8 cellular contexts compared by ENCODE assay signal in the genomic region with DNA sequence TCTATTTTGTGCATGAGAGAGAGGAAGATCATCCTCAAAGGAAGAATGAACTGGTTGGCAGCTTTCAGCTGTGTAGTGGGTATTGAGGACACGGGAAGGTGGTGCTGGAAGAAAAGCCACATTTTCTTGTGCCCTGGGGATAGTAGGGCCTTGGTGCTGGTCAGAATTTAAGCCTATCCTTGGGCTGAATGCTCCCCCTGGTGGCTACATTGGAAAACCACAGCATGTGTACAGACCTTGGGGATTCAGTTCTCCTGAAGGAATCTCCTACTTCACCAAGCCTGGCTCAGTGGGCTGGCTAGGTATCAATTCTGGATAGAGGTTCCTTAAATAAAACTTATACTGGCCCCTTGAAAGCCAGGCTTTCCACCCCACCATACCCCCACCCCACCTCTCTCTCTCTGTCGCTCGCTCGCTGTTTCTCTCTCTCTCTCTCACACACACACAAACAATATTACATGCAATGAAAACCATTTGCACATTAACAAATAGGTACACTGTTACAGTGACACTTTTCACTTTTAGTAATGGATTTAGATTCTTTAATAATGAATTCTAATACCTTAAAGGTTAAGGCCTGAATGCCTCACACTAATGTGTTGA. TPM values are rescaled to one million over a fixed set of nuclear protein-coding genes. Genes with fewer than 3 reads are reported as not detected.
DNase-seq lines count a peak whose midpoint lies in the region; ATAC-seq and TF ChIP-seq lines count a peak whose summit lies in the region.

No MANE protein-coding gene starts in this region.

- no peak overlapping the region for H3K27ac Mint-ChIP-seq in activated CD4-positive, alpha-beta T cell treated with anti-CD3 and anti-CD28 coated beads for 36 hours
- no peak overlapping the region for H3K27ac Mint-ChIP-seq in type B pancreatic cell

- H3K9me3 Mint-ChIP-seq in activated CD4-positive, alpha-beta T cell treated with anti-CD3 and anti-CD28 coated beads for 36 hours (ENCODE audit: low read depth), result no peaks in the 10 kb centered on the region
- H3K9me3 Mint-ChIP-seq in type B pancreatic cell, result no peaks in the 10 kb centered on the region

- H3K4me3 Mint-ChIP-seq in activated CD4-positive, alpha-beta T cell treated with anti-CD3 and anti-CD28 coated beads for 36 hours, result no peak overlapping the region
- no peak overlapping the region for H3K4me3 Mint-ChIP-seq in type B pancreatic cell

- intact Hi-C loops in activated CD4-positive, alpha-beta T cell treated with anti-CD3 and anti-CD28 coated beads for 36 hours (cut with DNase I, micrococcal nuclease), result loop anchor here (1.0 to 10.0 kb wide), 4 partner anchors 176 to 1194 kb away; partner anchors contain the start of gene OR51V1 (in 1 of the 2)

- POLR2A ChIA-PET in activated CD4-positive, alpha-beta T cell treated with anti-CD3 and anti-CD28 coated beads for 36 hours (lab: Charles Lee), result no interaction called here

- no peaks in the 10 kb centered on the region for H3K27me3 Mint-ChIP-seq in activated CD4-positive, alpha-beta T cell treated with anti-CD3 and anti-CD28 coated beads for 36 hours
- H3K27me3 Mint-ChIP-seq in type B pancreatic cell, result no peaks in the 10 kb centered on the region

- CTCF ChIA-PET in activated CD4-positive, alpha-beta T cell treated with anti-CD3 and anti-CD28 coated beads for 36 hours (lab: Charles Lee), result interaction anchor here (1.0 to 1.1 kb wide), 2 partner anchors 91 to 745 kb away, joined by 3 read pairs; no protein-coding TSS in a partner anchor

- DNase-seq in activated CD4-positive, alpha-beta T cell treated with anti-CD3 and anti-CD28 coated beads for 36 hours, result peak; percentile 54
- DNase-seq in activated CD4-positive, alpha-beta T cell treated with anti-CD3 and anti-CD28 coated beads for 1 hour, result no peak
- DNase-seq in SK-N-DZ (ENCODE audit: low spot score), result peak; percentile 50
- DNase-seq in dedifferentiated amniotic fluid mesenchymal stem cell (ENCODE audit: extremely low spot score), result peak; percentile 60
- peak; percentile 71 to 76 for DNase-seq in lung microvascular endothelial cell (ENCODE audit: low read depth in 2 of 2)
- no peak for DNase-seq in type B pancreatic cell (ENCODE audit: extremely low spot score, unreplicated experiment)

- H3K36me3 Mint-ChIP-seq in activated CD4-positive, alpha-beta T cell treated with anti-CD3 and anti-CD28 coated beads for 36 hours (ENCODE audit: low read depth), result no peaks in the 10 kb centered on the region
- no peaks in the 10 kb centered on the region for H3K36me3 Mint-ChIP-seq in type B pancreatic cell

- H3K4me1 Mint-ChIP-seq in activated CD4-positive, alpha-beta T cell treated with anti-CD3 and anti-CD28 coated beads for 36 hours, result no peaks in the 10 kb centered on the region
- no peaks in the 10 kb centered on the region for H3K4me1 Mint-ChIP-seq in type B pancreatic cell (ENCODE audit: unreplicated experiment)

- ATAC-seq in activated CD4-positive, alpha-beta T cell treated with anti-CD3 and anti-CD28 coated beads for 36 hours, result peak; percentile 55
- peak; percentile 92 for ATAC-seq in GM21723 (IDR thresholded peaks at IDR 0.05; ENCODE audit: unreplicated experiment)

- peak; percentile 83 for TF ChIP-seq RAD21 in Ishikawa (IDR thresholded peaks at IDR 0.05; ENCODE audit: low read depth)

- TF ChIP-seq EP300 in Ishikawa (IDR thresholded peaks at IDR 0.05; ENCODE audit: borderline replicate concordance), result no peak

- TF ChIP-seq CTCF in type B pancreatic cell (conservative IDR thresholded peaks at IDR 0.05), result peak; percentile 84

TF ChIP-seq in Ishikawa, 13 proteins besides CTCF, POLR2A, EP300 and RAD21:
- no peak for TF ChIP-seq ZBTB7A (IDR thresholded peaks at IDR 0.05; ENCODE audit: low read depth)
- no peak for TF ChIP-seq TAF1 (IDR thresholded peaks at IDR 0.05; ENCODE audit: low read depth)

RNA-seq across cellular contexts. Expression of gene OR51M1, which starts 2.8 kb away (rescaled TPM):
- not detected for total RNA-seq in activated CD4-positive, alpha-beta T cell treated with anti-CD3 and anti-CD28 coated beads for 36 hours
- polyA plus RNA-seq in SK-N-DZ (2014; cell fraction: cytosol; rRNA removed), result not detected in 2 replicates
- not detected in 2 replicates for polyA plus RNA-seq in SK-N-DZ (2014; cell fraction: nucleus; rRNA removed)
- total RNA-seq in lung microvascular endothelial cell (not detected in 2 replicates), type B pancreatic cell (ENCODE audit: low replicate concordance) (not detected in 2 replicates)

RNA-seq across cellular contexts. Expression of gene OR51B6, which starts 29.5 kb away (rescaled TPM):
- total RNA-seq in activated CD4-positive, alpha-beta T cell treated with anti-CD3 and anti-CD28 coated beads for 36 hours, result not detected
- polyA plus RNA-seq in SK-N-DZ (2014; cell fraction: cytosol; rRNA removed), result not detected in 2 replicates
- not detected in 2 replicates for polyA plus RNA-seq in SK-N-DZ (2014; cell fraction: nucleus; rRNA removed)
- total RNA-seq in lung microvascular endothelial cell, result not detected in 2 replicates
- not detected in 2 replicates for total RNA-seq in type B pancreatic cell (ENCODE audit: low replicate concordance)

RNA-seq across cellular contexts. Expression of gene OR51B5, which starts 37.5 kb away (rescaled TPM):
- total RNA-seq in activated CD4-positive, alpha-beta T cell treated with anti-CD3 and anti-CD28 coated beads for 36 hours, result not detected
- 0.57 TPM in 1 of 2 replicates, not detected in the other for polyA plus RNA-seq in SK-N-DZ (2014; cell fraction: cytosol; rRNA removed)
- polyA plus RNA-seq in SK-N-DZ (2014; cell fraction: nucleus; rRNA removed), result 0.38 TPM in 1 of 2 replicates, not detected in the other
- total RNA-seq in lung microvascular endothelial cell, result not detected in 2 replicates
- not detected in 2 replicates for total RNA-seq in type B pancreatic cell (ENCODE audit: low replicate concordance)

RNA-seq across cellular contexts. Expression of gene OR51Q1, which starts 41.1 kb away (rescaled TPM):
- not detected for total RNA-seq in activated CD4-positive, alpha-beta T cell treated with anti-CD3 and anti-CD28 coated beads for 36 hours
- not detected in 2 replicates for polyA plus RNA-seq in SK-N-DZ (2014; cell fraction: cytosol; rRNA removed)
- polyA plus RNA-seq in SK-N-DZ (2014; cell fraction: nucleus; rRNA removed), result not detected in 2 replicates
- total RNA-seq in lung microvascular endothelial cell (not detected in 2 replicates), type B pancreatic cell (ENCODE audit: low replicate concordance) (not detected in 2 replicates)

RNA-seq across cellular contexts. Expression of gene OR51B2, which starts 56.7 kb away (rescaled TPM):
- not detected for total RNA-seq in activated CD4-positive, alpha-beta T cell treated with anti-CD3 and anti-CD28 coated beads for 36 hours
- not detected in 2 replicates for polyA plus RNA-seq in SK-N-DZ (2014; cell fraction: cytosol; rRNA removed)
- not detected in 2 replicates for polyA plus RNA-seq in SK-N-DZ (2014; cell fraction: nucleus; rRNA removed)
- total RNA-seq in lung microvascular endothelial cell (not detected in 2 replicates), type B pancreatic cell (ENCODE audit: low replicate concordance) (not detected in 2 replicates)

Comparison
In these comparisons a context has a peak if more than half of its experiments do, and no peak if none do; other contexts are left out.
1. DNase-seq: peak in activated CD4-positive, alpha-beta T cell treated with anti-CD3 and anti-CD28 coated beads for 36 hours (single experiment), SK-N-DZ (single experiment), dedifferentiated amniotic fluid mesenchymal stem cell (single experiment) and lung microvascular endothelial cell (2 of 2); none in activated CD4-positive, alpha-beta T cell treated with anti-CD3 and anti-CD28 coated beads for 1 hour (single experiment) and type B pancreatic cell (single experiment).